In the genomic region with DNA sequence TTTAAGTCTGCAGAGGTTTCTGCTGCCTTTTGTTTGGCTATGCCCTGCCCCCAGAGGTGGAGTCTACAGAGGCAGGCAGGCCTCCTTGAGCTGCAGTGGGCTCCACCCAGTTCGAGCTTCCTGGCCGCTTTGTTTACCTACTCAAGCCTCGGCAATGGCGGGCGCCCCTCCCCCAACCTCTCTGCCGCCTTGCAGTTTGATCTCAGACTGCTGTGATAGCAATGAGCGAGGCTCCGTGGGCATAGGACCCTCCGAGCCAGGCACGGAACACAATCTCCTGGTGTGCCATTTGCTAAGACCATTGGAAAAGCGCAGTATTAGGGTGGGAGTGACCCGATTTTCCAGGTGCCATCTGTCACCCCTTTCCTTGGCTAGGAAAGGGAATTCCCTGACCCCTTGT, we compare ENCODE assay signal across 7 cellular contexts. TPM values are rescaled to one million over a fixed set of nuclear protein-coding genes. Genes with fewer than 3 reads are reported as not detected.
"Had no signal": no experiment of that assay in that cellular context is flagged by ENCODE, and none has a peak within 500 bp of the region (broad histone marks: within the 10 kb centered on the region; RNA-seq: fewer than 3 reads in every experiment).

No MANE protein-coding gene starts in this region.

RNA-seq across cellular contexts. Expression of a gene that starts 47.2 kb away (rescaled TPM):
- total RNA-seq: GM23248, GM23338, H1, H4, H7, H9, HFFc6 had no signal
